Comparison of ENCODE assay signal across 17 cellular contexts in the genomic region with DNA sequence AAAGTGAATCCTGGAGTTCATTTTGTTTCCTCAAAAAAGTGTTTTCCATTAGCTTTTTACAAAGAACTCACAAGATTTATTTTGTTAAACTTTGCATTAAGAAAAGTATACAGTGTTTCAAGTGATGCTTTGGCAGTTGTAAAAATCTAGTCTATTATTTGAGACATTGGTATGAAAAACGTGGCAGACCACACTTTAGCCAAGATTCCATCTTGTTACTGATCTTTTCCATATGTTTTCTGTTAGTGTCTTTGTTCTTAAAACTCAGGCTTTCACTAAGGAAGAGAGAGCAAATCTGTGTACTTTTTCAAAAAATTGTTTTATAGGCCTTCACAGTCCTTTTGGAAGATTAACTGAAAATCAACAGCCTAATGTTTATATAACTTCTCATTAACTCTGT. TPM values are rescaled to one million over a fixed set of nuclear protein-coding genes. Genes with fewer than 3 reads are reported as not detected.
DNase-seq lines count a peak whose midpoint lies in the region; TF ChIP-seq lines count a peak whose summit lies in the region.
"Had no signal": no experiment of that assay in that cellular context is flagged by ENCODE, and none has a peak within 500 bp of the region (broad histone marks: within the 10 kb centered on the region; RNA-seq: fewer than 3 reads in every experiment).

No MANE protein-coding gene starts in this region.

- TF ChIP-seq POLR2A in esophagus muscularis mucosa (IDR thresholded peaks at IDR 0.05; ENCODE audit: low read depth) = no peak
- TF ChIP-seq POLR2A in ovary (IDR thresholded peaks at IDR 0.05) = no peak

- no peaks in the 10 kb centered on the region for H3K9me3 Mint-ChIP-seq in nephron progenitor cell
- H3K9me3 Mint-ChIP-seq in activated CD4-positive, alpha-beta memory T cell treated with anti-CD3 and anti-CD28 coated beads for 36 hours = no peaks in the 10 kb centered on the region
- H3K9me3 Mint-ChIP-seq: stimulated activated memory B cell treated with anti-CD40 and anti-IgM and Interleukin-4, amounts not matched to agents 10 μg/mL and 1 μg/mL and 100 μg/mL, for 72 hours; T-helper 1 cell treated with Interleukin-12 subunit alpha and Interleukin-12 subunit beta and Interleukin-4 antibody, amounts not matched to agents 30 μg/mL and 1 μg/mL, for 36 hours had no signal

- H3K9me3 ChIP-seq in OCI-LY1 (ENCODE audit: low read length) = no peaks in the 10 kb centered on the region
- H3K9me3 ChIP-seq in esophagus muscularis mucosa = no peaks in the 10 kb centered on the region
- H3K9me3 ChIP-seq in ovary = no peaks in the 10 kb centered on the region
- H3K9me3 ChIP-seq: neutrophil had no signal

- DNase-seq in AG09309 (ENCODE audit: low read depth) = peak; percentile 32
- no peak for DNase-seq in esophagus muscularis mucosa (ENCODE audit: extremely low spot score)
- no peak for DNase-seq in nephron progenitor cell
- no peak for DNase-seq in activated CD4-positive, alpha-beta memory T cell treated with anti-CD3 and anti-CD28 coated beads for 36 hours
- no peak for DNase-seq in ovary
- no peak for DNase-seq in NOMO-1 treated with DMSO at 0.1 percent for 48 hours (lab: John Stamatoyannopoulos, UW; ENCODE audit: unreplicated experiment)
- DNase-seq in HuH-7 (ENCODE audit: low spot score) = no peak
- DNase-seq: activated CD4-positive, CD25-positive, alpha-beta regulatory T cell treated with anti-CD3 and anti-CD28 coated beads, Interleukin-2, amount 50 U/mL, for 72 hours; activated T-cell treated with anti-CD3 and anti-CD28 coated beads for 4 hours; DMS53; KG1; NCI-H510A had no signal

- H3K27ac Mint-ChIP-seq in nephron progenitor cell = peak overlapping the region; percentile 14
- no peak overlapping the region for H3K27ac Mint-ChIP-seq in activated CD4-positive, alpha-beta memory T cell treated with anti-CD3 and anti-CD28 coated beads for 36 hours
- H3K27ac Mint-ChIP-seq: stimulated activated memory B cell treated with anti-CD40 and anti-IgM and Interleukin-4, amounts not matched to agents 10 μg/mL and 1 μg/mL and 100 μg/mL, for 72 hours; T-helper 1 cell treated with Interleukin-12 subunit alpha and Interleukin-12 subunit beta and Interleukin-4 antibody, amounts not matched to agents 30 μg/mL and 1 μg/mL, for 36 hours had no signal

- no peaks in the 10 kb centered on the region for H3K36me3 ChIP-seq in OCI-LY1 (ENCODE audit: insufficient read depth, low read length)
- H3K36me3 ChIP-seq in esophagus muscularis mucosa = no peaks in the 10 kb centered on the region
- no peaks in the 10 kb centered on the region for H3K36me3 ChIP-seq in ovary
- H3K36me3 ChIP-seq: neutrophil had no signal

- TF ChIP-seq EP300 in esophagus muscularis mucosa (IDR thresholded peaks at IDR 0.05) (no peak), ovary (IDR thresholded peaks at IDR 0.05) (no peak)

- H3F3A ChIP-seq in OCI-LY1 (ENCODE audit: insufficient read depth, low read length) = no peaks in the 10 kb centered on the region

- H3K9me2 ChIP-seq in OCI-LY1 (ENCODE audit: low read depth, low read length) = no peaks in the 10 kb centered on the region

- WGBS in esophagus muscularis mucosa = 18% methylated on average over 1 of the region's 1 CpG
- 5 to 14% (median 10%) methylated on average over 1 of the region's 1 CpG for WGBS in ovary, 3 donors

- H3K4me3 ChIP-seq in AG09309 (ENCODE audit: control insufficient read depth, low read depth, low read length) (no peak overlapping the region), OCI-LY1 (ENCODE audit: low read depth, low read length, poor library complexity, severe bottlenecking) (no peak overlapping the region), esophagus muscularis mucosa (no peak overlapping the region), ovary (no peak overlapping the region)

- H3K79me2 ChIP-seq in OCI-LY1 (ENCODE audit: insufficient read depth, low read length) = no peaks in the 10 kb centered on the region

- TF ChIP-seq CTCF in AG09309 (IDR thresholded peaks at IDR 0.05; ENCODE audit: control insufficient read depth, insufficient read depth, low read depth, low read length, missing control alignments) (no peak), OCI-LY1 (IDR thresholded peaks at IDR 0.05; ENCODE audit: low read length) (no peak), esophagus muscularis mucosa (IDR thresholded peaks at IDR 0.05) (no peak), nephron progenitor cell (IDR thresholded peaks at IDR 0.05) (no peak), ovary (IDR thresholded peaks at IDR 0.05) (no peak)

- no peaks in the 10 kb centered on the region for H3K36me3 Mint-ChIP-seq in nephron progenitor cell (ENCODE audit: low read depth)
- H3K36me3 Mint-ChIP-seq in activated CD4-positive, alpha-beta memory T cell treated with anti-CD3 and anti-CD28 coated beads for 36 hours = peaks cover under 1% of the 10 kb centered on the region

- H3K9ac ChIP-seq in OCI-LY1 (ENCODE audit: low read length) = no peak overlapping the region

- no peaks in the 10 kb centered on the region for H3K27me3 Mint-ChIP-seq in nephron progenitor cell (ENCODE audit: low read depth, poor library complexity)
- H3K27me3 Mint-ChIP-seq in activated CD4-positive, alpha-beta memory T cell treated with anti-CD3 and anti-CD28 coated beads for 36 hours = no peaks in the 10 kb centered on the region
- H3K27me3 Mint-ChIP-seq: stimulated activated memory B cell treated with anti-CD40 and anti-IgM and Interleukin-4, amounts not matched to agents 10 μg/mL and 1 μg/mL and 100 μg/mL, for 72 hours had no signal

- POLR2A ChIA-PET in activated CD4-positive, alpha-beta memory T cell treated with anti-CD3 and anti-CD28 coated beads for 36 hours (lab: Charles Lee) = no interaction called here

- CTCF ChIA-PET in activated CD4-positive, alpha-beta memory T cell treated with anti-CD3 and anti-CD28 coated beads for 36 hours (lab: Charles Lee) = no interaction called here

- no peak overlapping the region for H3K4me2 ChIP-seq in OCI-LY1 (ENCODE audit: low read length)

- H3K4me1 Mint-ChIP-seq in nephron progenitor cell = no peaks in the 10 kb centered on the region
- H3K4me1 Mint-ChIP-seq in activated CD4-positive, alpha-beta memory T cell treated with anti-CD3 and anti-CD28 coated beads for 36 hours (ENCODE audit: low read depth) = no peaks in the 10 kb centered on the region
- H3K4me1 Mint-ChIP-seq: stimulated activated memory B cell treated with anti-CD40 and anti-IgM and Interleukin-4, amounts not matched to agents 10 μg/mL and 1 μg/mL and 100 μg/mL, for 72 hours had no signal

- peaks cover 20% of the 10 kb centered on the region for H3K4me1 ChIP-seq in OCI-LY1 (ENCODE audit: insufficient read depth, low read length, severe bottlenecking)
- H3K4me1 ChIP-seq in esophagus muscularis mucosa = peaks cover 0 to 36% (median 28%) of the 10 kb centered on the region in 4 donors
- peaks cover 8% of the 10 kb centered on the region for H3K4me1 ChIP-seq in ovary (ENCODE audit: insufficient read depth)

- H3K27ac ChIP-seq in OCI-LY1 (ENCODE audit: low read depth, low read length, poor library complexity, severe bottlenecking) (peak overlapping the region; percentile 69), esophagus muscularis mucosa (replicated peaks in 1 of 4) (peak overlapping the region; percentile 34 to 56 (median 46)), ovary (peak overlapping the region in 1 of 2 donors; percentile 60)
- H3K27ac ChIP-seq: neutrophil had no signal

- H4K20me1 ChIP-seq in OCI-LY1 (ENCODE audit: insufficient read depth, low read length) = no peaks in the 10 kb centered on the region

- no peak overlapping the region for H2AFZ ChIP-seq in OCI-LY1 (ENCODE audit: low read length)

- H3K27me3 ChIP-seq in OCI-LY1 (ENCODE audit: insufficient read depth, low read length) = no peaks in the 10 kb centered on the region
- H3K27me3 ChIP-seq in esophagus muscularis mucosa = no peaks in the 10 kb centered on the region
- H3K27me3 ChIP-seq in ovary = no peaks in the 10 kb centered on the region
- H3K27me3 ChIP-seq: neutrophil had no signal

- intact Hi-C loops in esophagus muscularis mucosa (cut with DNase I) (no loop called here), ovary (cut with DNase I) (loop anchor here in 1 of 4 donors (5.0 kb wide), 1 partner anchor 83 kb away; no protein-coding TSS in a partner anchor)
- intact Hi-C loops in activated CD4-positive, alpha-beta memory T cell treated with anti-CD3 and anti-CD28 coated beads for 36 hours (cut with micrococcal nuclease) = no loop called here

- no peak overlapping the region for H3K4me3 Mint-ChIP-seq in nephron progenitor cell
- H3K4me3 Mint-ChIP-seq in activated CD4-positive, alpha-beta memory T cell treated with anti-CD3 and anti-CD28 coated beads for 36 hours = no peak overlapping the region
- H3K4me3 Mint-ChIP-seq: stimulated activated memory B cell treated with anti-CD40 and anti-IgM and Interleukin-4, amounts not matched to agents 10 μg/mL and 1 μg/mL and 100 μg/mL, for 72 hours; T-helper 1 cell treated with Interleukin-12 subunit alpha and Interleukin-12 subunit beta and Interleukin-4 antibody, amounts not matched to agents 30 μg/mL and 1 μg/mL, for 36 hours had no signal

RNA-seq across cellular contexts. Expression of gene OMD, which starts 1.3 kb away (rescaled TPM):
- total RNA-seq in esophagus muscularis mucosa (10 to 100 TPM; 18.9 to 26.2 (median 21.4) TPM), ovary (10 to 100 TPM in 6 of 7 donors, 1 to 10 TPM in 1; 2.1 to 32.6 (median 18.9) TPM)
- not detected for total RNA-seq in activated CD4-positive, alpha-beta memory T cell treated with anti-CD3 and anti-CD28 coated beads for 36 hours
- 10 to 100 TPM; 18.6 to 29.5 TPM for polyA plus RNA-seq in ovary
- total RNA-seq: epithelial cell of proximal tubule had no signal

RNA-seq across cellular contexts. Expression of gene OGN, which starts 21.2 kb away (rescaled TPM):
- total RNA-seq in esophagus muscularis mucosa (10 to 100 TPM; 16.5 to 42.1 (median 20.0) TPM), ovary (100 to 1,000 TPM in 2 of 7 donors, 10 to 100 TPM in 5; 19.3 to 129 (median 57.7) TPM)
- not detected for total RNA-seq in activated CD4-positive, alpha-beta memory T cell treated with anti-CD3 and anti-CD28 coated beads for 36 hours
- 100 to 1,000 TPM; 130 to 217 TPM for polyA plus RNA-seq in ovary
- total RNA-seq: epithelial cell of proximal tubule had no signal

RNA-seq across cellular contexts. Expression of gene ASPN, which starts 56.7 kb away (rescaled TPM):
- 10 to 100 TPM in 3 of 4 donors, 1 to 10 TPM in 1; 9.1 to 21.6 (median 14.5) TPM for total RNA-seq in esophagus muscularis mucosa
- total RNA-seq in activated CD4-positive, alpha-beta memory T cell treated with anti-CD3 and anti-CD28 coated beads for 36 hours = not detected
- 10 to 100 TPM in 2 of 7 donors, 1 to 10 TPM in 4, under 1 TPM in 1; 0.90 to 12.9 (median 3.8) TPM for total RNA-seq in ovary
- 10 to 100 TPM in 1 of 2 donors, 1 to 10 TPM in 1; 4.5 to 39.5 TPM for polyA plus RNA-seq in ovary
- total RNA-seq: epithelial cell of proximal tubule had no signal

Comparison
In these comparisons a context has a peak if more than half of its experiments do, and no peak if none do; other contexts are left out.
1. RNA of gene OGN, which starts 21.2 kb away (total RNA-seq): 19.3 to 129 TPM in ovary and 16.5 to 42.1 TPM in esophagus muscularis mucosa; not detected in activated CD4-positive, alpha-beta memory T cell treated with anti-CD3 and anti-CD28 coated beads for 36 hours; every median in the first group is over 10 times any median in the second.